37 cellular contexts compared by ENCODE assay signal in genomic region chr1:24074196-24074595, GRCh38. TPM values are rescaled to one million over a fixed set of nuclear protein-coding genes. Genes with fewer than 3 reads are reported as not detected.
"Had no signal": no experiment of that assay in that cellular context is flagged by ENCODE, and none has a peak within 500 bp of the region (broad histone marks: within the 10 kb centered on the region; RNA-seq: fewer than 3 reads in every experiment).

No MANE protein-coding gene starts in this region.

- H3K27me3 ChIP-seq: Peyer's patch had no signal

- ATAC-seq: activated CD8-positive, alpha-beta T cell treated with anti-CD3 and anti-CD28 coated beads for 36 hours; activated T-cell treated with anti-CD3 and anti-CD28 coated beads, Interleukin-2, amount 50 U/mL, for 72 hours; activated T-helper 17 cell treated with anti-CD3 and anti-CD28 coated beads, Interleukin-2, amount 50 U/mL, for 72 hours; PC-3; SK-N-SH treated with all-trans-retinoic acid at 6 μM for 48 hours; T-cell had no signal

- H3K9me3 ChIP-seq: Peyer's patch had no signal

- FAIRE-seq: astrocyte, bronchial epithelial cell had no signal

- DNase-seq: activated B cell treated with CpG ODN at 0.5 μM for 24 hours; activated CD4-positive, alpha-beta T cell treated with anti-CD3 and anti-CD28 coated beads for 4 hours; activated CD4-positive, CD25-positive, alpha-beta regulatory T cell treated with anti-CD3 and anti-CD28 coated beads, Interleukin-2, amount 50 U/mL, for 72 hours; activated CD8-positive, alpha-beta T cell treated with anti-CD3 and anti-CD28 coated beads for 36 hours; activated effector memory CD4-positive, alpha-beta T cell treated with anti-CD3 and anti-CD28 coated beads, Interleukin-2, amount 50 U/mL, for 16 hours; activated naive CD4-positive, alpha-beta T cell; activated naive CD8-positive, alpha-beta T cell treated with anti-CD3 and anti-CD28 coated beads, Interleukin-2, amount 10 ng/mL, durations not matched to agents 7 days and 5 days; activated T-cell treated with anti-CD3 and anti-CD28 coated beads, Interleukin-2, amount 50 U/mL, for 1 hour; activated T-cell treated with anti-CD3 and anti-CD28 coated beads, Interleukin-2, amount 50 U/mL, for 72 hours; KG1; MM.1S; MV-4-11; NCI-H1092; NCI-H1436 treated with DMSO at 0.1 percent for 48 hours; NCI-H1694 treated with DMSO at 0.1 percent for 48 hours; NCI-H2029 treated with DMSO at 0.1 percent for 48 hours; NCI-H2107; NCI-H2171; NCI-H510A; NCI-H526; NCI-H748 treated with DMSO at 0.1 percent for 48 hours; NK-92 treated with Interleukin-12 subunit alpha and Interleukin-12 subunit beta, amount 100 ng/mL, for 24 hours; PC-3; Peyer's patch; RPMI8226; SIG-M5; T-cell; T-helper 2 cell; T-helper 9 cell had no signal

- H3K4me3 ChIP-seq: Peyer's patch had no signal

- H3K36me3 ChIP-seq: Peyer's patch had no signal

- H3K27ac ChIP-seq: Peyer's patch, VCaP had no signal

RNA-seq across cellular contexts. Expression of gene MYOM3, which starts 37.7 kb away (rescaled TPM):
- total RNA-seq: activated B cell treated with CpG ODN at 0.5 μM for 24 hours; activated CD8-positive, alpha-beta memory T cell treated with anti-CD3 and anti-CD28 coated beads for 36 hours; activated CD8-positive, alpha-beta T cell treated with anti-CD3 and anti-CD28 coated beads for 36 hours; activated naive CD8-positive, alpha-beta T cell treated with anti-CD3 and anti-CD28 coated beads, Interleukin-2, amount 10 ng/mL, durations not matched to agents 7 days and 5 days; activated T-cell treated with anti-CD3 and anti-CD28 coated beads, Interleukin-2, amount 50 U/mL, for 72 hours; activated T-helper 17 cell treated with anti-CD3 and anti-CD28 coated beads, Interleukin-2, amount 50 U/mL, for 72 hours; LHCN-M2; SK-MEL-5; T-cell had no signal
